In genomic region chr16:27199235-27199586, GRCh38 we compare ENCODE assay signal across 1 cellular context.
TF ChIP-seq lines count a peak whose summit lies in the region.

No MANE protein-coding gene starts in this region.

TF ChIP-seq in K562, 482 proteins besides CTCF, POLR2A, EP300 and RAD21 (continued from another document and continues in another):
- TF ChIP-seq MAFF (IDR thresholded peaks at IDR 0.05; ENCODE audit: low read length) (no peak), KLF13 (tag; IDR thresholded peaks at IDR 0.05; ENCODE audit: borderline replicate concordance, low read depth) (peak; percentile 32; the same call in 1 of the 2 replicates), ATF4 (CRISPR knock-in tag; IDR thresholded peaks at IDR 0.05) (no peak), ZNF354B (CRISPR knock-in tag; IDR thresholded peaks at IDR 0.05) (no peak), RCOR1 (IDR thresholded peaks at IDR 0.05; ENCODE audit: borderline replicate concordance in 1 of 2, low read depth in 2 of 2, low read length in 2 of 2) (no peak), GTF2A2 (tag; IDR thresholded peaks at IDR 0.05) (no peak), HMGXB4 (CRISPR knock-in tag; IDR thresholded peaks at IDR 0.05) (no peak), PCBP2 (IDR thresholded peaks at IDR 0.05; ENCODE audit: low read depth, low read length, poor library complexity, severe bottlenecking) (no peak), FOXK2 (conservative IDR thresholded peaks at IDR 0.05 in 1 of 2, IDR thresholded peaks at IDR 0.05 in 1 of 2; ENCODE audit: low read depth in 2 of 2) (no peak), AFF1 (IDR thresholded peaks at IDR 0.05; ENCODE audit: low read depth in 1 of 2, partially characterized antibody in 2 of 2) (no peak), ZNF239 (CRISPR knock-in tag; IDR thresholded peaks at IDR 0.05) (no peak), KDM4B (IDR thresholded peaks at IDR 0.05; ENCODE audit: borderline replicate concordance in 2 of 2, low read depth in 1 of 2) (no peak), KHSRP (IDR thresholded peaks at IDR 0.05) (no peak), RBM34 (IDR thresholded peaks at IDR 0.05; ENCODE audit: borderline replicate concordance, insufficient read depth, low read length) (no peak), ZNF561 (CRISPR knock-in tag; conservative IDR thresholded peaks at IDR 0.05) (no peak), EZH2 (IDR thresholded peaks at IDR 0.05; ENCODE audit: borderline replicate concordance, low read depth, low read length) (no peak), ZNF311 (CRISPR knock-in tag; IDR thresholded peaks at IDR 0.05) (no peak), ERF (CRISPR knock-in tag; IDR thresholded peaks at IDR 0.05) (0 out of 2 replicates have a peak, but pooled peaks have one; percentile 25), ZNF253 (CRISPR knock-in tag; conservative IDR thresholded peaks at IDR 0.05) (no peak), PTTG1 (tag; IDR thresholded peaks at IDR 0.05; ENCODE audit: low read depth) (no peak), MYNN (IDR thresholded peaks at IDR 0.05) (no peak), MYNN (CRISPR knock-in tag; IDR thresholded peaks at IDR 0.05) (no peak), L3MBTL2 (IDR thresholded peaks at IDR 0.05) (no peak), ZNF77 (CRISPR knock-in tag; IDR thresholded peaks at IDR 0.05) (no peak), ZKSCAN8 (CRISPR knock-in tag; IDR thresholded peaks at IDR 0.05) (0 out of 2 replicates have a peak, but pooled peaks have one; percentile 66), ZNF197 (CRISPR knock-in tag; IDR thresholded peaks at IDR 0.05; ENCODE audit: low read depth) (no peak), TRIM24 (IDR thresholded peaks at IDR 0.05) (no peak), MLX (CRISPR knock-in tag; conservative IDR thresholded peaks at IDR 0.05) (no peak), IRF9 (tag; IDR thresholded peaks at IDR 0.05) (no peak), TAF15 (IDR thresholded peaks at IDR 0.05; ENCODE audit: low read depth, low read length) (no peak), KLF6 (CRISPR knock-in tag; IDR thresholded peaks at IDR 0.05; ENCODE audit: borderline replicate concordance) (0 out of 2 replicates have a peak, but pooled peaks have one; percentile 19), HLTF (IDR thresholded peaks at IDR 0.05) (no peak), THRB (CRISPR knock-in tag; conservative IDR thresholded peaks at IDR 0.05) (0 out of 2 replicates have a peak, but pooled peaks have one; percentile 44), NFATC3 (IDR thresholded peaks at IDR 0.05) (no peak), NKRF (IDR thresholded peaks at IDR 0.05; ENCODE audit: borderline replicate concordance) (no peak), KLF1 (tag; IDR thresholded peaks at IDR 0.05) (no peak), E2F5 (CRISPR knock-in tag; IDR thresholded peaks at IDR 0.05) (no peak), SRSF7 (optimal IDR thresholded peaks at IDR 0.05; ENCODE audit: low read depth, low read length) (no peak), NFYB (IDR thresholded peaks at IDR 0.05; ENCODE audit: extremely low read depth, insufficient read length) (no peak), SRSF3 (IDR thresholded peaks at IDR 0.05; ENCODE audit: insufficient read depth, low read length) (no peak), ZBTB12 (CRISPR knock-in tag; IDR thresholded peaks at IDR 0.05) (no peak), NFIC (IDR thresholded peaks at IDR 0.05) (no peak), HNRNPUL1 (IDR thresholded peaks at IDR 0.05; ENCODE audit: low read length) (no peak), TARDBP (IDR thresholded peaks at IDR 0.05) (no peak), ELF2 (CRISPR knock-in tag; IDR thresholded peaks at IDR 0.05) (peak; percentile 59; the same call in 1 of the 2 replicates), CSDE1 (IDR thresholded peaks at IDR 0.05) (peak in 1 of 2 experiments; percentile 45; a peak in 2 of 4 replicates), ZFP36 (IDR thresholded peaks at IDR 0.05; ENCODE audit: low read depth, low read length, partially characterized antibody) (no peak), ZNF445 (CRISPR knock-in tag; IDR thresholded peaks at IDR 0.05; ENCODE audit: low read depth) (no peak), NCOA1 (IDR thresholded peaks at IDR 0.05; ENCODE audit: low read depth) (no peak), POLR2B (IDR thresholded peaks at IDR 0.05; ENCODE audit: low read depth, partially characterized antibody) (peak; percentile 4), IRF2 (CRISPR knock-in tag; IDR thresholded peaks at IDR 0.05) (no peak), HOMEZ (CRISPR knock-in tag; IDR thresholded peaks at IDR 0.05) (no peak), ARHGAP35 (IDR thresholded peaks at IDR 0.05; ENCODE audit: partially characterized antibody) (no peak), ZNF165 (CRISPR knock-in tag; IDR thresholded peaks at IDR 0.05; ENCODE audit: borderline replicate concordance) (0 out of 2 replicates have a peak, but pooled peaks have one; percentile 27), ZNF583 (CRISPR knock-in tag; IDR thresholded peaks at IDR 0.05) (no peak), ZNF174 (CRISPR knock-in tag; IDR thresholded peaks at IDR 0.05) (no peak), ZNF830 (CRISPR knock-in tag; IDR thresholded peaks at IDR 0.05) (no peak), ZNF444 (CRISPR knock-in tag; IDR thresholded peaks at IDR 0.05) (no peak), ZNF24 (IDR thresholded peaks at IDR 0.05) (no peak), SMARCB1 (IDR thresholded peaks at IDR 0.05; ENCODE audit: insufficient read length, low read depth) (no peak), DACH1 (IDR thresholded peaks at IDR 0.05; ENCODE audit: partially characterized antibody) (no peak)
